In genomic region chr21:39637971-39638628, GRCh38 we compare ENCODE assay signal across 21 cellular contexts. TPM values are rescaled to one million over a fixed set of nuclear protein-coding genes. Genes with fewer than 3 reads are reported as not detected.
DNase-seq lines count a peak whose midpoint lies in the region; ATAC-seq and TF ChIP-seq lines count a peak whose summit lies in the region.
"Had no signal": no experiment of that assay in that cellular context is flagged by ENCODE, and none has a peak within 500 bp of the region (broad histone marks: within the 10 kb centered on the region; RNA-seq: fewer than 3 reads in every experiment).

No MANE protein-coding gene starts in this region.

- H3K27me3 ChIP-seq in duodenal mucosa (ENCODE audit: control insufficient read depth in 1 of 2, insufficient read depth in 2 of 2, low read length in 2 of 2), result no peaks in the 10 kb centered on the region
- peaks cover 0 to 13% (median 6%) of the 10 kb centered on the region in 7 donors for H3K27me3 ChIP-seq in heart right ventricle

- ATAC-seq in mucosa of descending colon (peak; percentile 61), heart right ventricle (no peak)
- ATAC-seq: activated T-helper 17 cell treated with anti-CD3 and anti-CD28 coated beads, Interleukin-2, amount 50 U/mL, for 72 hours; effector memory CD8-positive, alpha-beta T cell; HepG2; left lobe of liver had no signal

- no peak overlapping the region for H3K4me3 ChIP-seq in duodenal mucosa (ENCODE audit: low read depth in 1 of 2, low read length in 2 of 2)
- no peak overlapping the region for H3K4me3 ChIP-seq in mucosa of descending colon
- H3K4me3 ChIP-seq in urinary bladder (ENCODE audit: low read depth, low read length), result no peak overlapping the region
- no peak overlapping the region for H3K4me3 ChIP-seq in heart right ventricle
- H3K4me3 ChIP-seq: prostate gland, tibial artery had no signal

- intact Hi-C loops in mucosa of descending colon (cut with DNase I, micrococcal nuclease) (no loop called here), heart right ventricle (cut with DNase I) (loop anchor here in 1 of 10 donors (10.0 kb wide), 1 partner anchor 113 kb away; no protein-coding TSS in a partner anchor)

- H3K27ac ChIP-seq in duodenal mucosa (ENCODE audit: low read depth, low read length) (peak overlapping the region; percentile 65), urinary bladder (ENCODE audit: low read depth) (peak overlapping the region; percentile 53), heart right ventricle (no peak overlapping the region)
- H3K27ac ChIP-seq: prostate gland, tibial artery had no signal

- H3K36me3 ChIP-seq in duodenal mucosa (ENCODE audit: control insufficient read depth in 1 of 2, insufficient read depth in 2 of 2, low read length in 2 of 2) (no peaks in the 10 kb centered on the region), mucosa of descending colon (ENCODE audit: low read depth) (no peaks in the 10 kb centered on the region), urinary bladder (ENCODE audit: insufficient read depth) (no peaks in the 10 kb centered on the region), heart right ventricle (no peaks in the 10 kb centered on the region)
- H3K36me3 ChIP-seq: prostate gland, tibial artery had no signal

- DNase-seq in DMS53 (lab: John Stamatoyannopoulos, UW) (peak; percentile 43), DMS53 treated with DMSO at 0.1 percent for 48 hours (lab: John Stamatoyannopoulos, UW; ENCODE audit: unreplicated experiment) (no peak), mucosa of descending colon (peak in 2 of 3 donors; percentile 54 to 64), heart right ventricle (no peak), NCI-H774 (lab: John Stamatoyannopoulos, UW) (no peak)
- DNase-seq in activated CD4-positive, CD25-positive, alpha-beta regulatory T cell (lab: John Stamatoyannopoulos, UW), result no peak
- DNase-seq: 8988T; activated CD4-positive, alpha-beta T cell treated with anti-CD3 and anti-CD28 coated beads for 1 hour; caudate nucleus; effector memory CD8-positive, alpha-beta T cell; naive B cell; stimulated activated CD4-positive, alpha-beta T cell treated with anti-CD3 and anti-CD28 coated beads, Interleukin-12 subunit alpha, Interleukin-12 subunit beta, amount 100 ng/mL, for 4 hours; tibial artery had no signal

- H3K4me1 ChIP-seq in duodenal mucosa (ENCODE audit: control insufficient read depth in 1 of 2, insufficient read depth in 2 of 2, low read length in 2 of 2) (peaks cover 47 to 65% of the 10 kb centered on the region in 2 donors), mucosa of descending colon (ENCODE audit: low read depth) (peaks cover 18% of the 10 kb centered on the region), urinary bladder (ENCODE audit: insufficient read depth) (no peaks in the 10 kb centered on the region), heart right ventricle (no peaks in the 10 kb centered on the region)
- H3K4me1 ChIP-seq: prostate gland, tibial artery had no signal

- H3K9ac ChIP-seq in duodenal mucosa (ENCODE audit: low read depth in 1 of 2, low read length in 2 of 2), result peak overlapping the region in 1 of 2 donors; percentile 11

- H3K9me3 ChIP-seq in duodenal mucosa (ENCODE audit: control insufficient read depth in 1 of 2, low read length in 2 of 2) (no peaks in the 10 kb centered on the region), mucosa of descending colon (no peaks in the 10 kb centered on the region), heart right ventricle (no peaks in the 10 kb centered on the region)
- H3K9me3 ChIP-seq: prostate gland, tibial artery had no signal

- WGBS in urinary bladder, result 80% methylated on average over 17 of the region's 17 CpGs
- WGBS in heart right ventricle, 2 donors, result 79 to 81% methylated on average over 17 of the region's 17 CpGs

- TF ChIP-seq CTCF in mucosa of descending colon (IDR thresholded peaks at IDR 0.05) (no peak), heart right ventricle (IDR thresholded peaks at IDR 0.05) (no peak)

RNA-seq across cellular contexts. Expression of gene B3GALT5, which starts 25.4 kb away (rescaled TPM):
- total RNA-seq in mucosa of descending colon (100 to 1,000 TPM in 2 of 3 donors, 10 to 100 TPM in 1; 36.4 to 149 (median 130) TPM), urinary bladder (2.0 TPM), heart right ventricle (under 1 TPM in 9 of 10 donors, not detected in 1; 0.02 to 0.81 (median 0.17) TPM)
- polyA plus RNA-seq in urinary bladder (0.18 TPM), heart right ventricle (under 1 TPM; under 0.01 TPM)
- total RNA-seq: fibroblast of villous mesenchyme; T-helper 2 cell treated with Interferon-gamma antibody and Interleukin-4, amounts not matched to agents 100 ng/mL and 5 ng/mL, for 36 hours had no signal

Comparison
In these comparisons a context has a peak if more than half of its experiments do, and no peak if none do; other contexts are left out.
1. DNase-seq: peak in DMS53 (single experiment) and mucosa of descending colon (2 of 3); none in DMS53 treated with DMSO at 0.1 percent for 48 hours (single experiment), heart right ventricle (0 of 2), NCI-H774 (single experiment) and activated CD4-positive, CD25-positive, alpha-beta regulatory T cell (0 of 4).
2. H3K27ac ChIP-seq: peak in duodenal mucosa (single experiment) and urinary bladder (single experiment); none in heart right ventricle (0 of 10).
3. RNA of gene B3GALT5, which starts 25.4 kb away (total RNA-seq): 36.4 to 149 TPM in mucosa of descending colon; 2.0 TPM in urinary bladder (single experiment) and 0.02 to 0.81 TPM in heart right ventricle; every median in the first group is over 10 times any median in the second.